In genomic region chr17:72439893-72440502, GRCh38 we compare ENCODE assay signal across 16 cellular contexts.
A peak's percentile ranks its signal among the peaks of the same experiment; 100 is the strongest.
DNase-seq lines count a peak whose midpoint lies in the region; FAIRE-seq and TF ChIP-seq lines count a peak whose summit lies in the region.
"Had no signal": no experiment of that assay in that cellular context is flagged by ENCODE, and none has a peak within 500 bp of the region (broad histone marks: within the 10 kb centered on the region; RNA-seq: fewer than 3 reads in every experiment).

No MANE protein-coding gene starts in this region.

- no peaks in the 10 kb centered on the region for H3K36me3 ChIP-seq in small intestine (ENCODE audit: control insufficient read depth in 2 of 2, insufficient read depth in 2 of 2, low read length in 2 of 2)
- H3K36me3 ChIP-seq: BLaER1, SJSA1 had no signal

- H3K27me3 ChIP-seq in small intestine (ENCODE audit: control insufficient read depth in 2 of 2, insufficient read depth in 2 of 2, low read length in 2 of 2), result no peaks in the 10 kb centered on the region
- H3K27me3 ChIP-seq: BLaER1, SJSA1 had no signal

- peaks cover 21% of the 10 kb centered on the region for H3K4me1 Mint-ChIP-seq in type B pancreatic cell (ENCODE audit: unreplicated experiment)

- H3K9me3 ChIP-seq in small intestine (ENCODE audit: control insufficient read depth, low read depth), result no peaks in the 10 kb centered on the region
- H3K9me3 ChIP-seq: SJSA1 had no signal

- H3K4me3 ChIP-seq in small intestine (ENCODE audit: low read depth in 1 of 2, low read length in 2 of 2), result no peak overlapping the region
- H3K4me3 ChIP-seq: BLaER1, SJSA1 had no signal

- no peak overlapping the region for H3K27ac ChIP-seq in small intestine (ENCODE audit: low read depth in 1 of 2, low read length in 1 of 2)
- H3K27ac ChIP-seq: 22Rv1, BLaER1, SJSA1 had no signal

- peaks cover 6 to 8% of the 10 kb centered on the region in 2 donors for H3K4me1 ChIP-seq in small intestine (ENCODE audit: control insufficient read depth in 2 of 2, insufficient read depth in 1 of 2, low read depth in 1 of 2, low read length in 1 of 2)
- H3K4me1 ChIP-seq: SJSA1 had no signal

- peak overlapping the region; percentile 68 for H3K27ac Mint-ChIP-seq in type B pancreatic cell

- peak; percentile 20 for DNase-seq in NCI-H1694 treated with DMSO at 0.1 percent for 48 hours (lab: John Stamatoyannopoulos, UW)
- DNase-seq in NCI-H1694 (lab: John Stamatoyannopoulos, UW), result no peak
- peak; percentile 12 for DNase-seq in NCI-H446 treated with DMSO at 0.1 percent for 48 hours (lab: John Stamatoyannopoulos, UW)
- DNase-seq in cerebellum (ENCODE audit: low spot score), result peak; percentile 48
- no peak for DNase-seq in type B pancreatic cell (ENCODE audit: extremely low spot score, unreplicated experiment)
- DNase-seq in NOMO-1 treated with DMSO at 0.1 percent for 48 hours (lab: John Stamatoyannopoulos, UW; ENCODE audit: unreplicated experiment), result no peak
- no peak for DNase-seq in small intestine
- no peak for DNase-seq in stimulated activated naive CD4-positive, alpha-beta T cell (lab: John Stamatoyannopoulos, UW)
- DNase-seq: MV-4-11, NCI-H1436 treated with DMSO at 0.1 percent for 48 hours, OCI-M1 had no signal

- H3K9me3 Mint-ChIP-seq in type B pancreatic cell, result peaks cover 8% of the 10 kb centered on the region

- no peak overlapping the region for H3K4me3 Mint-ChIP-seq in type B pancreatic cell

- no peak for TF ChIP-seq CTCF in type B pancreatic cell (conservative IDR thresholded peaks at IDR 0.05)

- 81 to 88% (median 85%) methylated on average over 12 of the region's 12 CpGs for WGBS in small intestine, 3 donors

- H3K36me3 Mint-ChIP-seq in type B pancreatic cell, result peaks cover 15% of the 10 kb centered on the region

- FAIRE-seq in small intestine (lab: Jason Lieb, UNC), result no peak
- FAIRE-seq: G401.6, GM12891 had no signal

- no peaks in the 10 kb centered on the region for H3K27me3 Mint-ChIP-seq in type B pancreatic cell

Comparison
In these comparisons a context has a peak if more than half of its experiments do, and no peak if none do; other contexts are left out.
1. DNase-seq: peak in NCI-H1694 treated with DMSO at 0.1 percent for 48 hours (single experiment), NCI-H446 treated with DMSO at 0.1 percent for 48 hours (single experiment) and cerebellum (single experiment); none in NCI-H1694 (single experiment), type B pancreatic cell (single experiment), NOMO-1 treated with DMSO at 0.1 percent for 48 hours (single experiment), small intestine (single experiment) and stimulated activated naive CD4-positive, alpha-beta T cell (0 of 6).